In the genomic region with DNA sequence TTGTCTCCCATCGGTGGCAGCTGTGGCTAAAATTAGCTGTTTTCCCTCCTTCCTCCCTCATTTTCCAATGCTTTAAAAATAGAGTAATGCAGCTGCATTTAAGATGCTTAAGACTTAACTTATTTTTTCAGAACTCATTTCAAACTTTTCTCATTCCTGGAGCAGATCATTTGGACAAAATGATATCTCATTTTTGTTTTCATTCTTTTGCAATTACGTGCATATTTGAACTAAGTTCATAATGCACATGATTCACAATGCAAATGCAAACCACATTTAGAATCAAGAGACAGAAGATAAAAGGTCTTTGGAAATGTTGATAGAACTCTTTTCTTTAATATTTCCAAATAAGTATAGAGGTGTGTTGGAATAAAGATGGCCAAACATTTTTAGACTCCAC, we compare ENCODE assay signal across 12 cellular contexts. TPM values are rescaled to one million over a fixed set of nuclear protein-coding genes. Genes with fewer than 3 reads are reported as not detected.
A peak's percentile ranks its signal among the peaks of the same experiment; 100 is the strongest.
DNase-seq lines count a peak whose midpoint lies in the region; ATAC-seq and TF ChIP-seq lines count a peak whose summit lies in the region.
"Had no signal": no experiment of that assay in that cellular context is flagged by ENCODE, and none has a peak within 500 bp of the region (broad histone marks: within the 10 kb centered on the region; RNA-seq: fewer than 3 reads in every experiment).

No MANE protein-coding gene starts in this region.

- H3K27me3 ChIP-seq in cardiac muscle cell (no peaks in the 10 kb centered on the region), suprapubic skin (no peaks in the 10 kb centered on the region), stomach (no peaks in the 10 kb centered on the region), testis (no peaks in the 10 kb centered on the region)

- peak overlapping the region; percentile 72 for H3K27ac ChIP-seq in cardiac muscle cell
- H3K27ac ChIP-seq in suprapubic skin, result no peak overlapping the region
- peak overlapping the region in 1 of 5 donors; percentile 6 for H3K27ac ChIP-seq in stomach
- H3K27ac ChIP-seq in testis, result no peak overlapping the region

- TF ChIP-seq POLR2A in suprapubic skin (IDR thresholded peaks at IDR 0.05), result no peak
- no peak for TF ChIP-seq POLR2A in stomach (IDR thresholded peaks at IDR 0.05)
- TF ChIP-seq POLR2A in testis (IDR thresholded peaks at IDR 0.05), result no peak

- peaks cover 36% of the 10 kb centered on the region for H3K4me1 ChIP-seq in cardiac muscle cell (ENCODE audit: low read depth)
- peaks cover 4% of the 10 kb centered on the region for H3K4me1 ChIP-seq in suprapubic skin
- peaks cover 0 to 15% (median 6%) of the 10 kb centered on the region in 4 donors for H3K4me1 ChIP-seq in stomach
- H3K4me1 ChIP-seq in testis, result peaks cover 10% of the 10 kb centered on the region

- no peak for TF ChIP-seq CTCF in cardiac muscle cell (IDR thresholded peaks at IDR 0.05; ENCODE audit: low read depth, low read length)
- TF ChIP-seq CTCF in foreskin fibroblast (IDR thresholded peaks at IDR 0.05; ENCODE audit: low read depth, low read length), result no peak
- TF ChIP-seq CTCF in suprapubic skin (IDR thresholded peaks at IDR 0.05), result no peak
- TF ChIP-seq CTCF in stomach (IDR thresholded peaks at IDR 0.05), result no peak
- TF ChIP-seq CTCF in testis (IDR thresholded peaks at IDR 0.05), result no peak

- 46% methylated on average over 2 of the region's 2 CpGs for WGBS in suprapubic skin
- WGBS in stomach, 5 donors, result 38 to 60% (median 48%) methylated on average over 2 of the region's 2 CpGs
- whole genome bisulfite sequencing in testis, 2 donors, result 36 to 43% methylated on average over 2 of the region's 2 CpGs

- intact Hi-C loops in left cardiac atrium (cut with DNase I) (no loop called here), stomach (cut with DNase I; ENCODE audit: low total_unique reads) (no loop called here), testis (cut with DNase I; ENCODE audit: low total_unique reads) (no loop called here)

- H3K36me3 ChIP-seq in cardiac muscle cell (no peaks in the 10 kb centered on the region), suprapubic skin (no peaks in the 10 kb centered on the region), stomach (no peaks in the 10 kb centered on the region), testis (ENCODE audit: low read depth, missing control alignments) (no peaks in the 10 kb centered on the region)

- DNase-seq in cardiac muscle cell (ENCODE audit: low read depth in 1 of 2, low spot score in 1 of 2), result peak in 1 of 2 donors; percentile 47
- no peak for DNase-seq in left cardiac atrium
- DNase-seq in foreskin fibroblast, result peak; percentile 54 to 75
- DNase-seq in suprapubic skin (ENCODE audit: low spot score in 2 of 2), result no peak
- DNase-seq in stomach, result no peak
- no peak for DNase-seq in testis
- DNase-seq in NCI-H1048 (lab: John Stamatoyannopoulos, UW), result no peak
- DNase-seq: activated CD4-positive, alpha-beta memory T cell treated with anti-CD3 and anti-CD28 coated beads, Interleukin-2, amount 10 ng/mL, durations not matched to agents 7 days and 5 days; activated naive CD4-positive, alpha-beta T cell treated with anti-CD3 and anti-CD28 coated beads for 36 hours; DMS79 treated with DMSO at 0.1 percent for 48 hours had no signal

- no peak for TF ChIP-seq EP300 in suprapubic skin (IDR thresholded peaks at IDR 0.05)
- TF ChIP-seq EP300 in stomach (IDR thresholded peaks at IDR 0.05), result no peak

- peaks cover 5% of the 10 kb centered on the region for H3K4me1 Mint-ChIP-seq in activated T-helper 17 cell treated with anti-CD3 and anti-CD28 coated beads, Interleukin-2, amount 50 U/mL, for 72 hours

- H3K36me3 Mint-ChIP-seq in activated T-helper 17 cell treated with anti-CD3 and anti-CD28 coated beads, Interleukin-2, amount 50 U/mL, for 72 hours (ENCODE audit: low read depth), result no peaks in the 10 kb centered on the region

- H3K9me3 ChIP-seq in cardiac muscle cell (ENCODE audit: low read depth), result no peaks in the 10 kb centered on the region
- no peaks in the 10 kb centered on the region for H3K9me3 ChIP-seq in suprapubic skin
- no peaks in the 10 kb centered on the region for H3K9me3 ChIP-seq in stomach
- no peaks in the 10 kb centered on the region for H3K9me3 ChIP-seq in testis

- no peaks in the 10 kb centered on the region for H3K27me3 Mint-ChIP-seq in activated T-helper 17 cell treated with anti-CD3 and anti-CD28 coated beads, Interleukin-2, amount 50 U/mL, for 72 hours

- H3K4me3 ChIP-seq in cardiac muscle cell (no peak overlapping the region), foreskin fibroblast (ENCODE audit: low read depth in 1 of 2, low read length in 2 of 2) (peak overlapping the region; percentile 36 to 59), suprapubic skin (peak overlapping the region; percentile 16), stomach (no peak overlapping the region), testis (no peak overlapping the region)

- ATAC-seq in left cardiac atrium, result no peak
- no peak for ATAC-seq in activated T-helper 17 cell treated with anti-CD3 and anti-CD28 coated beads, Interleukin-2, amount 50 U/mL, for 72 hours (replicated peaks)

- H3K27ac Mint-ChIP-seq in activated T-helper 17 cell treated with anti-CD3 and anti-CD28 coated beads, Interleukin-2, amount 50 U/mL, for 72 hours, result no peak overlapping the region
- H3K27ac Mint-ChIP-seq: activated CD4-positive, alpha-beta memory T cell treated with anti-CD3 and anti-CD28 coated beads, Interleukin-2, amount 10 ng/mL, durations not matched to agents 7 days and 5 days; activated naive CD4-positive, alpha-beta T cell treated with anti-CD3 and anti-CD28 coated beads for 36 hours; T-helper 2 cell treated with Interferon-gamma antibody and Interleukin-4, amounts not matched to agents 5 μg/mL and 100 μg/mL, for 36 hours had no signal

- no peaks in the 10 kb centered on the region for H3K9me3 Mint-ChIP-seq in activated T-helper 17 cell treated with anti-CD3 and anti-CD28 coated beads, Interleukin-2, amount 50 U/mL, for 72 hours
- H3K9me3 Mint-ChIP-seq: activated CD4-positive, alpha-beta memory T cell treated with anti-CD3 and anti-CD28 coated beads, Interleukin-2, amount 10 ng/mL, durations not matched to agents 7 days and 5 days; T-helper 2 cell treated with Interferon-gamma antibody and Interleukin-4, amounts not matched to agents 5 μg/mL and 100 μg/mL, for 36 hours had no signal

- H3K4me3 Mint-ChIP-seq in activated T-helper 17 cell treated with anti-CD3 and anti-CD28 coated beads, Interleukin-2, amount 50 U/mL, for 72 hours, result peak overlapping the region; percentile 32
- H3K4me3 Mint-ChIP-seq: activated naive CD4-positive, alpha-beta T cell treated with anti-CD3 and anti-CD28 coated beads for 36 hours had no signal

RNA-seq across cellular contexts. Expression of gene HSPB3, which starts 14.7 kb away (rescaled TPM):
- 45.4 and 79.4 TPM in 2 replicates for total RNA-seq in cardiac muscle cell
- polyA plus RNA-seq in cardiac muscle cell, result 51.7 and 57.3 TPM in 2 replicates
- 100 to 1,000 TPM; 218 to 309 TPM for total RNA-seq in left cardiac atrium
- total RNA-seq in activated T-helper 17 cell treated with anti-CD3 and anti-CD28 coated beads, Interleukin-2, amount 50 U/mL, for 72 hours, result not detected
- 1 to 10 TPM in 2 of 4 donors, not detected in 2; 1.1 to 2.0 TPM for total RNA-seq in suprapubic skin
- 1 to 10 TPM in 1 of 5 donors, not detected in 4; 9.4 TPM for total RNA-seq in stomach
- 1 to 10 TPM in 1 of 3 donors, not detected in 2; 1.2 TPM for polyA plus RNA-seq in stomach
- 1 to 10 TPM; 3.1 to 4.5 TPM for total RNA-seq in testis
- 2.8 TPM for polyA plus RNA-seq in testis (ENCODE audit: insufficient read depth, low read depth, low replicate concordance)
- total RNA-seq: activated CD4-positive, alpha-beta memory T cell treated with anti-CD3 and anti-CD28 coated beads, Interleukin-2, amount 10 ng/mL, durations not matched to agents 7 days and 5 days; activated naive CD4-positive, alpha-beta T cell treated with anti-CD3 and anti-CD28 coated beads for 36 hours had no signal

RNA-seq across cellular contexts. Expression of gene SNX18, which starts 47.4 kb away (rescaled TPM):
- 108 and 120 TPM in 2 replicates for total RNA-seq in cardiac muscle cell
- 8.7 and 15.6 TPM in 2 replicates for polyA plus RNA-seq in cardiac muscle cell
- 10 to 100 TPM; 15.1 to 15.4 TPM for total RNA-seq in left cardiac atrium
- total RNA-seq in activated T-helper 17 cell treated with anti-CD3 and anti-CD28 coated beads, Interleukin-2, amount 50 U/mL, for 72 hours, result 10 to 100 TPM in 1 of 2 donors, 1 to 10 TPM in 1; 4.3 to 11.6 TPM
- total RNA-seq in suprapubic skin, result 10 to 100 TPM; 17.9 to 43.2 (median 24.4) TPM
- total RNA-seq in stomach, result 10 to 100 TPM; 23.9 to 77.9 (median 40.4) TPM
- 10 to 100 TPM in 2 of 3 donors, 1 to 10 TPM in 1; 4.4 to 14.2 (median 12.5) TPM for polyA plus RNA-seq in stomach
- total RNA-seq in testis, result 10 to 100 TPM; 71.9 to 99.7 TPM
- polyA plus RNA-seq in testis (ENCODE audit: insufficient read depth, low read depth, low replicate concordance), result 17.5 TPM

Comparison
In these comparisons a context has a peak if more than half of its experiments do, and no peak if none do; other contexts are left out.
1. DNase-seq: peak in foreskin fibroblast (2 of 2); none in left cardiac atrium (single experiment), suprapubic skin (0 of 2), stomach (single experiment), testis (single experiment) and NCI-H1048 (single experiment).
2. H3K4me3 ChIP-seq: peak in foreskin fibroblast (2 of 2) and suprapubic skin (single experiment); none in cardiac muscle cell (single experiment), stomach (0 of 4) and testis (0 of 2).